In the genomic region with DNA sequence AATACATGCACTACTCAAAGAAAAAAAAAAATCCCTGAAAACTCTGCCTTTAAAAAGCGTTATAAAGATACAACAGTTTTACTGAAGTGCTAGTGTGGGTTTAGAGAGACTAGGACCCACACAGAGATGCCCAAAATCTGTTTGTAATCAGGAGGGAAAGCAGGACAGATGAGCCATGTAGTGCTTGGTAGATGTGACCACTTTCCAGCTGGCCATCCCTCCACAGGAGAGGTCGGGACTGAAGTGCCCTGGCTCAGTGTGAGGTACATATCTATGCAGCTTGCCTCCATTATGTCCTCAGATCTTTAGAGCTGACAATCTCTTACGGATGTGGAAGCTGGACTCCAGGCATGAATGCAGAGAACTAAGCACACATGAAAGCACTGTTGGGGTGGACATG, we compare ENCODE assay signal across 27 cellular contexts. TPM values are rescaled to one million over a fixed set of nuclear protein-coding genes. Genes with fewer than 3 reads are reported as not detected.
DNase-seq lines count a peak whose midpoint lies in the region; ATAC-seq and TF ChIP-seq lines count a peak whose summit lies in the region.
"Had no signal": no experiment of that assay in that cellular context is flagged by ENCODE, and none has a peak within 500 bp of the region (broad histone marks: within the 10 kb centered on the region; RNA-seq: fewer than 3 reads in every experiment).

No MANE protein-coding gene starts in this region.

- TF ChIP-seq POLR2A in uterus (IDR thresholded peaks at IDR 0.05): no peak

- H3K9me3 Mint-ChIP-seq in mesothelial cell of epicardium: peaks cover 4% of the 10 kb centered on the region
- H3K9me3 Mint-ChIP-seq: activated CD4-positive, alpha-beta T cell treated with anti-CD3 and anti-CD28 coated beads, Interleukin-2, amount 10 ng/mL, durations not matched to agents 24 days and 14 days; activated T-helper 2 cell treated with anti-CD3 and anti-CD28 coated beads, Interferon-gamma antibody, Interleukin-2, Interleukin-4, amounts not matched to agents 10 μg/mL and 5 μg/mL and 100 μg/mL, durations not matched to agents 14 hours and 24 hours and 36 hours; brain; stimulated activated effector memory CD8-positive, alpha-beta T cell treated with anti-CD3 and anti-CD28 coated beads, Interleukin-12 subunit alpha, Interleukin-12 subunit beta, amount 100 ng/mL, for 72 hours had no signal

- WGBS in SK-N-SH (ENCODE audit: low lambda C conversion rate): 60% methylated on average over 3 of the region's 3 CpGs

- H3K27me3 Mint-ChIP-seq in mesothelial cell of epicardium (ENCODE audit: low read depth): no peaks in the 10 kb centered on the region
- H3K27me3 Mint-ChIP-seq: activated CD4-positive, alpha-beta T cell treated with anti-CD3 and anti-CD28 coated beads, Interleukin-2, amount 10 ng/mL, durations not matched to agents 24 days and 14 days; activated naive CD8-positive, alpha-beta T cell; brain; progenitor cell of endocrine pancreas had no signal

- TF ChIP-seq CTCF in SK-N-SH (IDR thresholded peaks at IDR 0.05) (no peak), mesothelial cell of epicardium (IDR thresholded peaks at IDR 0.05; ENCODE audit: unreplicated experiment) (no peak), uterus (IDR thresholded peaks at IDR 0.05) (no peak)

- no peaks in the 10 kb centered on the region for H3K79me2 ChIP-seq in SK-N-SH (ENCODE audit: insufficient read depth)

- H3K4me1 Mint-ChIP-seq in mesothelial cell of epicardium: peaks cover 56% of the 10 kb centered on the region
- H3K4me1 Mint-ChIP-seq: activated CD4-positive, alpha-beta T cell treated with anti-CD3 and anti-CD28 coated beads, Interleukin-2, amount 10 ng/mL, durations not matched to agents 24 days and 14 days; brain; natural killer cell; stimulated activated effector memory CD8-positive, alpha-beta T cell treated with anti-CD3 and anti-CD28 coated beads, Interleukin-12 subunit alpha, Interleukin-12 subunit beta, amount 100 ng/mL, for 72 hours had no signal

- H4K20me1 ChIP-seq in SK-N-SH (ENCODE audit: insufficient read depth): no peaks in the 10 kb centered on the region

- no peak overlapping the region for H2AFZ ChIP-seq in SK-N-SH (ENCODE audit: low read depth)

- H3K27ac ChIP-seq in SK-N-SH (ENCODE audit: low read depth in 2 of 2, low read length in 1 of 2) (peak overlapping the region in 1 of 2 experiments; percentile 50; a peak in 2 of 4 replicates), caudate nucleus (ENCODE audit: low read depth, low read length) (peak overlapping the region; percentile 63), uterus (peak overlapping the region; percentile 77 to 81)
- H3K27ac ChIP-seq: 22Rv1, thyroid gland had no signal

- POLR2A ChIA-PET in SK-N-SH (lab: Yijun Ruan, JAX): no interaction called here

- H3K27me3 ChIP-seq in SK-N-SH (ENCODE audit: insufficient read depth) (no peaks in the 10 kb centered on the region), uterus (no peaks in the 10 kb centered on the region)
- H3K27me3 ChIP-seq: thyroid gland had no signal

- H3K9ac ChIP-seq in SK-N-SH: no peak overlapping the region

- H3K9me3 ChIP-seq in SK-N-SH: no peaks in the 10 kb centered on the region
- H3K9me3 ChIP-seq in uterus: no peaks in the 10 kb centered on the region
- H3K9me3 ChIP-seq: thyroid gland had no signal

- no peak overlapping the region for H3K4me3 Mint-ChIP-seq in mesothelial cell of epicardium
- H3K4me3 Mint-ChIP-seq: activated CD4-positive, alpha-beta T cell treated with anti-CD3 and anti-CD28 coated beads, Interleukin-2, amount 10 ng/mL, durations not matched to agents 24 days and 14 days; activated naive CD8-positive, alpha-beta T cell; brain; natural killer cell; stimulated activated effector memory CD8-positive, alpha-beta T cell treated with anti-CD3 and anti-CD28 coated beads, Interleukin-12 subunit alpha, Interleukin-12 subunit beta, amount 100 ng/mL, for 72 hours had no signal

- H3K36me3 ChIP-seq in SK-N-SH (replicated peaks in 1 of 2; ENCODE audit: control insufficient read depth in 1 of 2, insufficient read depth in 2 of 2, low read length in 1 of 2) (peaks cover 0 to 3% of the 10 kb centered on the region in 2 experiments), uterus (no peaks in the 10 kb centered on the region)
- H3K36me3 ChIP-seq: thyroid gland had no signal

- DNase-seq in SK-N-SH (no peak), caudate nucleus (lab: John Stamatoyannopoulos, UW) (no peak), mesothelial cell of epicardium (ENCODE audit: low spot score in 2 of 2, unreplicated experiment in 2 of 2) (no peak), uterus (peak in 1 of 2 donors; percentile 28)
- DNase-seq in stimulated activated naive CD4-positive, alpha-beta T cell (lab: John Stamatoyannopoulos, UW): no peak
- DNase-seq: activated CD4-positive, alpha-beta T cell treated with anti-CD3 and anti-CD28 coated beads, Interleukin-2, amount 10 ng/mL, durations not matched to agents 24 days and 14 days; cortex of kidney; DND-41; GOT3; midbrain; MM.1S; natural killer cell; NCI-H1436 treated with DMSO at 0.1 percent for 48 hours; NCI-H510A; stimulated activated CD4-positive, alpha-beta T cell treated with anti-CD3 and anti-CD28 coated beads, Interleukin-2, amount 100 ng/mL, for 24 hours; thyroid gland had no signal

- intact Hi-C loops in uterus (cut with DNase I; ENCODE audit: low total_unique reads): no loop called here

- ATAC-seq in SK-N-SH treated with all-trans-retinoic acid at 6 μM for 48 hours: peak; percentile 47
- ATAC-seq in HG02852 (IDR thresholded peaks at IDR 0.05; ENCODE audit: unreplicated experiment): no peak
- no peak for ATAC-seq in HG03565 (IDR thresholded peaks at IDR 0.05; ENCODE audit: unreplicated experiment)
- ATAC-seq: natural killer cell; Panc1; stimulated activated effector memory CD8-positive, alpha-beta T cell treated with anti-CD3 and anti-CD28 coated beads, Interleukin-12 subunit alpha, Interleukin-12 subunit beta, amount 100 ng/mL, for 72 hours had no signal

- no peaks in the 10 kb centered on the region for H3K9me2 ChIP-seq in SK-N-SH

- TF ChIP-seq RAD21 in SK-N-SH (IDR thresholded peaks at IDR 0.05; ENCODE audit: low read length): no peak

- CTCF ChIA-PET in SK-N-SH (lab: Yijun Ruan, JAX): interaction anchor here (1.0 to 1.2 kb wide), 2 partner anchors 146 to 302 kb away, joined by 3 to 4 read pairs; no protein-coding TSS in a partner anchor

- H3F3A ChIP-seq in SK-N-SH (replicated peaks; ENCODE audit: insufficient read depth): peaks cover 3% of the 10 kb centered on the region

- no peak for TF ChIP-seq EP300 in SK-N-SH (IDR thresholded peaks at IDR 0.05; ENCODE audit: borderline replicate concordance in 1 of 2, low read depth in 1 of 2, low read length in 1 of 2)

- no peak overlapping the region for H3K4me2 ChIP-seq in SK-N-SH

- H3K4me3 ChIP-seq in SK-N-SH (ENCODE audit: low read depth in 2 of 2, low read length in 1 of 2) (no peak overlapping the region), uterus (no peak overlapping the region)
- H3K4me3 ChIP-seq: thyroid gland had no signal

- no peaks in the 10 kb centered on the region for H3K36me3 Mint-ChIP-seq in mesothelial cell of epicardium
- H3K36me3 Mint-ChIP-seq: activated naive CD8-positive, alpha-beta T cell; brain; natural killer cell; stimulated activated effector memory CD8-positive, alpha-beta T cell treated with anti-CD3 and anti-CD28 coated beads, Interleukin-12 subunit alpha, Interleukin-12 subunit beta, amount 100 ng/mL, for 72 hours had no signal

- peaks cover 4 to 8% of the 10 kb centered on the region in 2 experiments; a peak in 2 of 4 replicates for H3K4me1 ChIP-seq in SK-N-SH (ENCODE audit: control insufficient read depth in 1 of 2, insufficient read depth in 2 of 2, low read depth in 1 of 2, low read length in 1 of 2)
- H3K4me1 ChIP-seq in uterus: peaks cover 0 to 3% of the 10 kb centered on the region in 2 donors
- H3K4me1 ChIP-seq: thyroid gland had no signal

- H3K27ac Mint-ChIP-seq in mesothelial cell of epicardium: peak overlapping the region; percentile 96
- H3K27ac Mint-ChIP-seq: activated CD4-positive, alpha-beta T cell treated with anti-CD3 and anti-CD28 coated beads, Interleukin-2, amount 10 ng/mL, durations not matched to agents 24 days and 14 days; activated naive CD8-positive, alpha-beta T cell; activated T-helper 2 cell treated with anti-CD3 and anti-CD28 coated beads, Interferon-gamma antibody, Interleukin-2, Interleukin-4, amounts not matched to agents 10 μg/mL and 5 μg/mL and 100 μg/mL, durations not matched to agents 14 hours and 24 hours and 36 hours; natural killer cell; progenitor cell of endocrine pancreas; stimulated activated effector memory CD8-positive, alpha-beta T cell treated with anti-CD3 and anti-CD28 coated beads, Interleukin-12 subunit alpha, Interleukin-12 subunit beta, amount 100 ng/mL, for 72 hours had no signal

TF ChIP-seq in SK-N-SH treated with all-trans-retinoic acid at 6 μM for 48 hours, 23 proteins besides CTCF, POLR2A, EP300 and RAD21 (continues in another document):
- TF ChIP-seq ESRRG (CRISPR knock-in tag; IDR thresholded peaks at IDR 0.05) (no peak), BACH2 (CRISPR knock-in tag; IDR thresholded peaks at IDR 0.05; ENCODE audit: borderline replicate concordance) (no peak), ZFP30 (CRISPR knock-in tag; IDR thresholded peaks at IDR 0.05) (no peak), SNAI2 (CRISPR knock-in tag; IDR thresholded peaks at IDR 0.05) (no peak), PPARA (CRISPR knock-in tag; IDR thresholded peaks at IDR 0.05; ENCODE audit: borderline replicate concordance) (no peak), ZNF70 (CRISPR knock-in tag; IDR thresholded peaks at IDR 0.05) (no peak), ARNTL (CRISPR knock-in tag; IDR thresholded peaks at IDR 0.05; ENCODE audit: borderline replicate concordance, low read depth) (no peak), ZFP3 (CRISPR knock-in tag; IDR thresholded peaks at IDR 0.05) (no peak), OSR1 (CRISPR knock-in tag; IDR thresholded peaks at IDR 0.05) (no peak)

TF ChIP-seq in SK-N-SH, 30 proteins besides CTCF, POLR2A, EP300 and RAD21 (continues in another document):
- TF ChIP-seq FOXM1 (IDR thresholded peaks at IDR 0.05; ENCODE audit: low read depth): no peak
- TF ChIP-seq SIN3A (IDR thresholded peaks at IDR 0.05; ENCODE audit: borderline replicate concordance, low read depth, low read length): no peak
- TF ChIP-seq, protein P1, sequence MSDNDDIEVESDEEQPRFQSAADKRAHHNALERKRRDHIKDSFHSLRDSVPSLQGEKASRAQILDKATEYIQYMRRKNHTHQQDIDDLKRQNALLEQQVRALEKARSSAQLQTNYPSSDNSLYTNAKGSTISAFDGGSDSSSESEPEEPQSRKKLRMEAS (IDR thresholded peaks at IDR 0.05; ENCODE audit: low read depth): no peak
- no peak for TF ChIP-seq FOSL2 (IDR thresholded peaks at IDR 0.05; ENCODE audit: borderline replicate concordance, low read depth)

RNA-seq across cellular contexts. Expression of a gene that starts 57.5 kb away (rescaled TPM):
- not detected in 2 replicates for polyA plus RNA-seq in SK-N-SH (2012; rRNA removed)
- polyA plus RNA-seq in SK-N-SH (2012; cell fraction: cytosol; rRNA removed): 0.06 TPM in 1 of 2 replicates, not detected in the other
- polyA plus RNA-seq in SK-N-SH (2012; cell fraction: nucleus; rRNA removed): 0.49 and 0.55 TPM in 2 replicates
- total RNA-seq in mesothelial cell of epicardium (0.86 to 1.2 TPM (median 0.91 TPM) in 3 replicates), uterus (1 to 10 TPM in 1 of 4 donors, not detected in 3; 2.8 TPM)
- total RNA-seq: activated CD4-positive, alpha-beta T cell treated with anti-CD3 and anti-CD28 coated beads, Interleukin-2, amount 10 ng/mL, durations not matched to agents 24 days and 14 days; activated T-helper 2 cell treated with anti-CD3 and anti-CD28 coated beads, Interferon-gamma antibody, Interleukin-2, Interleukin-4, amounts not matched to agents 10 μg/mL and 5 μg/mL and 100 μg/mL, durations not matched to agents 14 hours and 24 hours and 36 hours; natural killer cell had no signal
- polyA plus RNA-seq: BJ had no signal
